8 cellular contexts compared by ENCODE assay signal in genomic region chr4:4542824-4543485, GRCh38. TPM values are rescaled to one million over a fixed set of nuclear protein-coding genes. Genes with fewer than 3 reads are reported as not detected.
DNase-seq lines count a peak whose midpoint lies in the region; ATAC-seq and TF ChIP-seq lines count a peak whose summit lies in the region.

No MANE protein-coding gene starts in this region.

- peak overlapping the region; percentile 68 for H3K4me3 ChIP-seq in right cardiac atrium (ENCODE audit: low read length)
- H3K4me3 ChIP-seq in stomach smooth muscle (ENCODE audit: low read length in 2 of 2) = peak overlapping the region; percentile 96 to 98

- H3K36me3 ChIP-seq in stomach smooth muscle (ENCODE audit: control insufficient read depth in 2 of 2, insufficient read depth in 2 of 2, low read length in 2 of 2) = peaks cover 2 to 4% of the 10 kb centered on the region in 2 donors

- H3K9me3 ChIP-seq in right cardiac atrium (ENCODE audit: control insufficient read depth, low read length) (no peaks in the 10 kb centered on the region), stomach smooth muscle (ENCODE audit: control insufficient read depth in 2 of 2, low read length in 2 of 2) (no peaks in the 10 kb centered on the region)

- peaks cover 36% of the 10 kb centered on the region for H3K4me1 Mint-ChIP-seq in T-helper 2 cell treated with Interferon-gamma antibody and Interleukin-4, amounts not matched to agents 5 μg/mL and 100 μg/mL, for 36 hours (ENCODE audit: low read depth)

- H3K27ac Mint-ChIP-seq in T-helper 2 cell treated with Interferon-gamma antibody and Interleukin-4, amounts not matched to agents 5 μg/mL and 100 μg/mL, for 36 hours = peak overlapping the region; percentile 94

- no peak for DNase-seq in T-helper 2 cell treated with Interferon-gamma antibody and Interleukin-4, amounts not matched to agents 5 μg/mL and 100 μg/mL, for 36 hours (ENCODE audit: low spot score)
- DNase-seq in T-helper 2 cell (no peak), right cardiac atrium (no peak), erythroblast (lab: John Stamatoyannopoulos, UW) (no peak)
- DNase-seq in stimulated activated naive CD4-positive, alpha-beta T cell (lab: John Stamatoyannopoulos, UW) = no peak

- H3K9ac ChIP-seq in stomach smooth muscle (ENCODE audit: low read length in 2 of 2) = peak overlapping the region; percentile 92 to 94

- peaks cover 4% of the 10 kb centered on the region for H3K4me1 ChIP-seq in right cardiac atrium (ENCODE audit: control insufficient read depth, insufficient read depth, low read length)
- peaks cover 23% of the 10 kb centered on the region for H3K4me1 ChIP-seq in stomach smooth muscle (ENCODE audit: control insufficient read depth, insufficient read depth, low read length)

- ATAC-seq in SK-N-SH treated with all-trans-retinoic acid at 6 μM for 48 hours (peak; percentile 23; the same call in 1 of the 3 replicates), right cardiac atrium (no peak), HG03460 (IDR thresholded peaks at IDR 0.05; ENCODE audit: unreplicated experiment) (no peak)

- no peaks in the 10 kb centered on the region for H3K27me3 Mint-ChIP-seq in T-helper 2 cell treated with Interferon-gamma antibody and Interleukin-4, amounts not matched to agents 5 μg/mL and 100 μg/mL, for 36 hours (ENCODE audit: low read depth)

- no peaks in the 10 kb centered on the region for H3K9me3 Mint-ChIP-seq in T-helper 2 cell treated with Interferon-gamma antibody and Interleukin-4, amounts not matched to agents 5 μg/mL and 100 μg/mL, for 36 hours

- intact Hi-C loops in right cardiac atrium (cut with DNase I) = no loop called here

- H3K4me3 Mint-ChIP-seq in T-helper 2 cell treated with Interferon-gamma antibody and Interleukin-4, amounts not matched to agents 5 μg/mL and 100 μg/mL, for 36 hours = peak overlapping the region; percentile 99

- H3K27ac ChIP-seq in right cardiac atrium (ENCODE audit: low read length) (no peak overlapping the region), stomach smooth muscle (ENCODE audit: low read length) (no peak overlapping the region)

- H3K27me3 ChIP-seq in right cardiac atrium (ENCODE audit: control insufficient read depth, insufficient read depth) (no peaks in the 10 kb centered on the region), stomach smooth muscle (ENCODE audit: control insufficient read depth in 1 of 2, insufficient read depth in 2 of 2, low read length in 2 of 2) (no peaks in the 10 kb centered on the region)

- H3K36me3 Mint-ChIP-seq in T-helper 2 cell treated with Interferon-gamma antibody and Interleukin-4, amounts not matched to agents 5 μg/mL and 100 μg/mL, for 36 hours (ENCODE audit: low read depth) = peaks cover 3% of the 10 kb centered on the region

- WGBS in right cardiac atrium = 23% methylated on average over 11 of the region's 11 CpGs

- TF ChIP-seq POLR2A in erythroblast (IDR thresholded peaks at IDR 0.05; ENCODE audit: low read length) = no peak

TF ChIP-seq in SK-N-SH treated with all-trans-retinoic acid at 6 μM for 48 hours, 23 proteins besides CTCF, POLR2A, EP300 and RAD21:
- TF ChIP-seq CSRNP3 (CRISPR knock-in tag; IDR thresholded peaks at IDR 0.05) = no peak
- TF ChIP-seq ZNF8 (CRISPR knock-in tag; IDR thresholded peaks at IDR 0.05) = no peak
- no peak for TF ChIP-seq GLIS3 (CRISPR knock-in tag; IDR thresholded peaks at IDR 0.05)
- TF ChIP-seq ZC3H10 (CRISPR knock-in tag; IDR thresholded peaks at IDR 0.05) = no peak
- TF ChIP-seq PATZ1 (CRISPR knock-in tag; IDR thresholded peaks at IDR 0.05; ENCODE audit: borderline replicate concordance) = no peak
- TF ChIP-seq RARB (CRISPR knock-in tag; IDR thresholded peaks at IDR 0.05) = no peak
- no peak for TF ChIP-seq ESRRG (CRISPR knock-in tag; IDR thresholded peaks at IDR 0.05)

RNA-seq across cellular contexts. Expression of gene STX18, which starts 1.1 kb away (rescaled TPM):
- 10 to 100 TPM; 15.4 to 25.9 (median 17.7) TPM for total RNA-seq in right cardiac atrium
- polyA plus RNA-seq in right cardiac atrium = 14.9 TPM
